8 cellular contexts compared by ENCODE assay signal in genomic region chr12:133038310-133038709, GRCh38. TPM values are rescaled to one million over a fixed set of nuclear protein-coding genes. Genes with fewer than 3 reads are reported as not detected.
DNase-seq lines count a peak whose midpoint lies in the region; ATAC-seq, FAIRE-seq and TF ChIP-seq lines count a peak whose summit lies in the region.

No MANE protein-coding gene starts in this region.

- H3K79me1 ChIP-seq in mesenchymal stem cell (replicated peaks; ENCODE audit: low read length, poor library complexity, severe bottlenecking): peaks cover 14% of the 10 kb centered on the region

- DNase-seq in right atrium auricular region (ENCODE audit: low spot score): no peak
- no peak for DNase-seq in left ventricle myocardium superior
- no peak for DNase-seq in K562 (ENCODE audit: extremely low read depth in 1 of 4, low spot score in 3 of 4)
- DNase-seq in mesenchymal stem cell: no peak
- no peak for DNase-seq in GM10266 (ENCODE audit: extremely low spot score)
- DNase-seq in GM19239 (ENCODE audit: insufficient read length, low spot score): no peak
- no peak for DNase-seq in ecto neural progenitor cell (ENCODE audit: low spot score)
- no peak for DNase-seq in activated CD4-positive, alpha-beta T cell treated with anti-CD3 and anti-CD28 coated beads for 48 hours

- no TSS peak for BruUV-seq in K562 (replicated peaks; lab: Mats Ljungman, UMichigan)

- intact Hi-C loops in left ventricle myocardium superior (cut with micrococcal nuclease) (no loop called here), K562 (cut with micrococcal nuclease) (loop anchor here (5.0 kb wide), 1 partner anchor 51 kb away; the partner anchor contains the start of gene ZNF26)

- H3K36me3 ChIP-seq in right atrium auricular region: peaks cover 26% of the 10 kb centered on the region
- peaks cover 27% of the 10 kb centered on the region for H3K36me3 ChIP-seq in K562 (ENCODE audit: control insufficient read depth, insufficient read depth, low read length)
- peaks cover 22 to 45% of the 10 kb centered on the region in 2 experiments for H3K36me3 ChIP-seq in mesenchymal stem cell (ENCODE audit: control insufficient read depth in 1 of 2, insufficient read depth in 2 of 2, low read depth in 1 of 2, low read length in 2 of 2)

- H4K20me1 ChIP-seq in K562 (replicated peaks; ENCODE audit: control insufficient read depth, insufficient read depth, low read length): no peaks in the 10 kb centered on the region

- no peak overlapping the region for H2BK15ac ChIP-seq in mesenchymal stem cell (ENCODE audit: low read depth, poor library complexity, severe bottlenecking)

- H3K9me3 ChIP-seq in right atrium auricular region: peaks cover 21 to 50% of the 10 kb centered on the region in 2 donors
- H3K9me3 ChIP-seq in K562 (replicated peaks; ENCODE audit: control insufficient read depth, insufficient read depth, low read depth, low read length): peaks cover 35% of the 10 kb centered on the region
- peaks cover 63% of the 10 kb centered on the region for H3K9me3 ChIP-seq in mesenchymal stem cell (ENCODE audit: control insufficient read depth, low read length)

- ATAC-seq in left ventricle myocardium superior (no peak), K562 (no peak)

- H3K27me3 ChIP-seq in right atrium auricular region: no peaks in the 10 kb centered on the region
- H3K27me3 ChIP-seq in K562 (ENCODE audit: control insufficient read depth in 2 of 2, insufficient read depth in 2 of 2, low read length in 2 of 2): no peaks in the 10 kb centered on the region
- H3K27me3 ChIP-seq in mesenchymal stem cell (ENCODE audit: control insufficient read depth in 1 of 2, insufficient read depth in 1 of 2, low read length in 2 of 2): no peaks in the 10 kb centered on the region

- no peak for TF ChIP-seq EP300 in K562 (IDR thresholded peaks at IDR 0.05; ENCODE audit: low read length)

- no peak for TF ChIP-seq RAD21 in K562 (CRISPR knock-in tag; conservative IDR thresholded peaks at IDR 0.05 in 1 of 2, IDR thresholded peaks at IDR 0.05 in 1 of 2)

- FAIRE-seq in K562 (lab: Jason Lieb, UNC) (peak; percentile 26), GM19239 (lab: Jason Lieb, UNC) (no peak)

- H4K91ac ChIP-seq in mesenchymal stem cell (ENCODE audit: low read length): no peak overlapping the region

- peaks cover 24% of the 10 kb centered on the region for H3K79me2 ChIP-seq in K562 (ENCODE audit: control insufficient read depth, insufficient read depth, low read length)

- H3K14ac ChIP-seq in mesenchymal stem cell (ENCODE audit: low read length in 2 of 2): no peak overlapping the region

- TF ChIP-seq CTCF in right atrium auricular region (IDR thresholded peaks at IDR 0.05) (no peak), K562 (IDR thresholded peaks at IDR 0.05 in 2 of 3, conservative IDR thresholded peaks at IDR 0.05 in 1 of 3; ENCODE audit: insufficient read depth in 2 of 3, low read depth in 1 of 3, low read length in 3 of 3) (no peak), GM10266 (IDR thresholded peaks at IDR 0.05; ENCODE audit: control insufficient read depth, insufficient read depth, low read depth, missing control alignments) (no peak)

- no peak overlapping the region for H3K27ac ChIP-seq in right atrium auricular region
- peak overlapping the region; percentile 98; the same call in 1 of the 3 replicates for H3K27ac ChIP-seq in K562 (ENCODE audit: extremely low read depth, low read depth, low read length)
- no peak overlapping the region for H3K27ac ChIP-seq in mesenchymal stem cell (ENCODE audit: low read length, poor library complexity, severe bottlenecking)

- POLR2A ChIA-PET in K562 (lab: Yijun Ruan, JAX): interaction anchor here (1.3 kb wide), 1 partner anchor 9 kb away, joined by 3 read pairs; no protein-coding TSS in a partner anchor

- H3K4me2 ChIP-seq in K562 (ENCODE audit: insufficient read depth, low read length) (peak overlapping the region; percentile 58), mesenchymal stem cell (ENCODE audit: low read length, poor library complexity, severe bottlenecking) (no peak overlapping the region)

- H3K4me1 ChIP-seq in right atrium auricular region: peaks cover 0 to 7% of the 10 kb centered on the region in 2 donors
- peaks cover 3 to 10% of the 10 kb centered on the region in 2 experiments; a peak in 1 of 5 replicates for H3K4me1 ChIP-seq in K562 (replicated peaks in 1 of 2; ENCODE audit: control insufficient read depth in 2 of 2, insufficient read depth in 2 of 2, low read length in 2 of 2)
- H3K4me1 ChIP-seq in mesenchymal stem cell (ENCODE audit: control insufficient read depth, insufficient read depth, low read depth, low read length): no peaks in the 10 kb centered on the region

- CTCF ChIA-PET in K562 (lab: Yijun Ruan, JAX; ENCODE audit: low intra/inter-chr PET ratio): no interaction called here

- H3K4ac ChIP-seq in mesenchymal stem cell (ENCODE audit: low read depth in 1 of 2, low read length in 2 of 2): no peak overlapping the region

- no peaks in the 10 kb centered on the region for H3K9me1 ChIP-seq in K562 (ENCODE audit: control insufficient read depth, insufficient read depth, low read length)

- H3K4me3 ChIP-seq in right atrium auricular region (peak overlapping the region; percentile 59 to 67), K562 (peak overlapping the region; percentile 74), mesenchymal stem cell (ENCODE audit: insufficient read depth in 1 of 2, low read depth in 1 of 2, low read length in 2 of 2) (peak overlapping the region; percentile 49 to 91)

- H4K8ac ChIP-seq in mesenchymal stem cell (ENCODE audit: low read length): no peak overlapping the region

- 0 out of 2 replicates have a peak overlapping the region, but pooled peaks have one; percentile 26 for H2AFZ ChIP-seq in K562 (ENCODE audit: low read depth, low read length)
- no peak overlapping the region for H2AFZ ChIP-seq in mesenchymal stem cell (ENCODE audit: low read depth, low read length)

- no peak for TF ChIP-seq POLR2A in K562 (conservative IDR thresholded peaks at IDR 0.05)

- H2BK120ac ChIP-seq in mesenchymal stem cell (ENCODE audit: low read depth, low read length): no peak overlapping the region

- no peak overlapping the region for H2BK12ac ChIP-seq in mesenchymal stem cell (ENCODE audit: low read length in 2 of 2)

- WGBS in K562 (ENCODE audit: insufficient coverage, low coverage, missing lambda C conversion rate): 38% methylated on average over 3 of the region's 3 CpGs
- WGBS in mesenchymal stem cell: 60% methylated on average over 1 of the region's 3 CpGs

- in situ Hi-C loops in K562 (cut with MboI): no loop called here

- no peak overlapping the region for H3K23ac ChIP-seq in mesenchymal stem cell (ENCODE audit: low read length in 2 of 2)

- H2BK5ac ChIP-seq in mesenchymal stem cell (ENCODE audit: low read depth, low read length, poor library complexity, severe bottlenecking): no peak overlapping the region

- no peak overlapping the region for H2AK5ac ChIP-seq in mesenchymal stem cell (ENCODE audit: low read length, severe bottlenecking)

- no peak overlapping the region for H3K18ac ChIP-seq in mesenchymal stem cell (ENCODE audit: low read depth in 1 of 2, low read length in 2 of 2)

- H3K9ac ChIP-seq in K562 (ENCODE audit: insufficient read depth in 1 of 2, low read depth in 2 of 2, low read length in 2 of 2) (peak overlapping the region in 1 of 2 experiments; percentile 81; a peak in 2 of 4 replicates), mesenchymal stem cell (ENCODE audit: low read length) (peak overlapping the region; percentile 95)

RNA-seq across cellular contexts. Expression of gene ZNF84, which starts 1.0 kb away (rescaled TPM):
- total RNA-seq in right atrium auricular region: 10 to 100 TPM in 1 of 2 donors, 1 to 10 TPM in 1; 8.5 to 10.1 TPM
- total RNA-seq in left ventricle myocardium superior: 20.4 TPM
- 38.3 and 67.7 TPM in 2 replicates for total RNA-seq in K562 (2011; cell fraction: chromatin; rRNA removed; ENCODE audit: low replicate concordance)
- total RNA-seq in K562 (2011; cell fraction: nucleolus; rRNA removed): 19.2 and 22.2 TPM in 2 replicates
- 37.5 and 45.3 TPM in 2 replicates for total RNA-seq in K562 (2011; cell fraction: nucleoplasm; rRNA removed)
- total RNA-seq in K562 (2014; rRNA removed): 7.4 and 9.1 TPM in 2 replicates
- 19.2 and 19.7 TPM in 2 replicates for total RNA-seq in K562 (2014; rRNA removed; fragmentation: Illumina TruSeq; extraction: Trizol)
- 16.2 and 16.7 TPM in 2 replicates for total RNA-seq in K562 (2015; rRNA removed; fragmentation: Illumina TruSeq; extraction: Trizol)
- total RNA-seq in K562 (2021): 10.3 and 11.1 TPM in 2 replicates
- 21.8 and 24.3 TPM in 2 replicates for polyA plus RNA-seq in K562 (2011; rRNA removed)
- polyA plus RNA-seq in K562 (2011; cell fraction: cytosol; rRNA removed): 4.4 and 4.6 TPM in 2 replicates
- polyA plus RNA-seq in K562 (2011; cell fraction: nucleus; rRNA removed): 26.9 and 28.8 TPM in 2 replicates
- 10.9 and 12.7 TPM in 2 replicates for polyA plus RNA-seq in K562 (2012)
- 11.6 and 12.1 TPM in 2 replicates for polyA plus RNA-seq in K562 (2014; fragmentation: Illumina TruSeq; extraction: Trizol)
- 10 to 100 TPM in 1 of 2 experiments, 1 to 10 TPM in 1; 8.8 to 12.1 TPM for polyA plus RNA-seq in K562 (2014; fragmentation: Nextera tagmentation; extraction: Ambion mirVana)
- polyA plus RNA-seq in K562 (2014; rRNA removed): 12.2 and 12.8 TPM in 2 replicates
- polyA minus RNA-seq in K562 (2011; rRNA and poly(A)+ RNA removed): 29.6 and 36.3 TPM in 2 replicates
- polyA minus RNA-seq in K562 (2011; cell fraction: cytosol; rRNA and poly(A)+ RNA removed): 5.9 and 6.3 TPM in 2 replicates
- polyA minus RNA-seq in K562 (2011; cell fraction: nucleus; rRNA and poly(A)+ RNA removed): 14.3 and 29.9 TPM in 2 replicates
- 14.9 TPM for polyA plus RNA-seq in mesenchymal stem cell (2013, experiment 1 of 2)
- 13.9 TPM for polyA plus RNA-seq in mesenchymal stem cell (2013, experiment 2 of 2)

RNA-seq across cellular contexts. Expression of gene ZNF140, which starts 42.4 kb away (rescaled TPM):
- total RNA-seq in right atrium auricular region (1 to 10 TPM; 6.1 TPM), left ventricle myocardium superior (6.5 TPM), K562 (2014; rRNA removed) (10.9 and 12.8 TPM in 2 replicates), K562 (2014; rRNA removed; fragmentation: Illumina TruSeq; extraction: Trizol) (6.8 and 8.4 TPM in 2 replicates), K562 (2015; rRNA removed; fragmentation: Illumina TruSeq; extraction: Trizol) (6.7 and 7.2 TPM in 2 replicates), K562 (2021) (4.0 and 4.9 TPM in 2 replicates)
- 21.0 and 27.2 TPM in 2 replicates for total RNA-seq in K562 (2011; cell fraction: chromatin; rRNA removed; ENCODE audit: low replicate concordance)
- total RNA-seq in K562 (2011; cell fraction: nucleolus; rRNA removed): 13.0 and 14.2 TPM in 2 replicates
- total RNA-seq in K562 (2011; cell fraction: nucleoplasm; rRNA removed): 20.3 and 33.6 TPM in 2 replicates
- polyA plus RNA-seq in K562 (2011; rRNA removed) (6.4 and 7.8 TPM in 2 replicates), K562 (2014; fragmentation: Illumina TruSeq; extraction: Trizol) (5.3 and 6.1 TPM in 2 replicates), K562 (2014; fragmentation: Nextera tagmentation; extraction: Ambion mirVana) (1 to 10 TPM; 1.6 to 3.4 TPM), K562 (2014; rRNA removed) (4.3 and 4.5 TPM in 2 replicates)
- polyA plus RNA-seq in K562 (2011; cell fraction: cytosol; rRNA removed): 3.2 and 3.6 TPM in 2 replicates
- polyA plus RNA-seq in K562 (2011; cell fraction: nucleus; rRNA removed): 6.8 and 8.6 TPM in 2 replicates
- 5.6 and 8.1 TPM in 2 replicates for polyA plus RNA-seq in K562 (2012)
- polyA minus RNA-seq in K562 (2011; rRNA and poly(A)+ RNA removed): 9.4 and 11.5 TPM in 2 replicates
- 3.5 and 4.3 TPM in 2 replicates for polyA minus RNA-seq in K562 (2011; cell fraction: cytosol; rRNA and poly(A)+ RNA removed)
- 12.7 and 16.4 TPM in 2 replicates for polyA minus RNA-seq in K562 (2011; cell fraction: nucleus; rRNA and poly(A)+ RNA removed)
- polyA plus RNA-seq in mesenchymal stem cell (2013, experiment 1 of 2): 8.2 TPM
- 8.0 TPM for polyA plus RNA-seq in mesenchymal stem cell (2013, experiment 2 of 2)

RNA-seq across cellular contexts. Expression of gene ZNF26, which starts 52.1 kb away (rescaled TPM):
- 1 to 10 TPM; 2.2 to 6.6 TPM for total RNA-seq in right atrium auricular region
- total RNA-seq in left ventricle myocardium superior: 4.7 TPM
- 32.8 and 42.5 TPM in 2 replicates for total RNA-seq in K562 (2011; cell fraction: chromatin; rRNA removed; ENCODE audit: low replicate concordance)
- total RNA-seq in K562 (2011; cell fraction: nucleolus; rRNA removed): 33.4 TPM in 2 replicates
- total RNA-seq in K562 (2011; cell fraction: nucleoplasm; rRNA removed): 33.9 and 38.7 TPM in 2 replicates
- 10.8 and 13.4 TPM in 2 replicates for total RNA-seq in K562 (2014; rRNA removed)
- total RNA-seq in K562 (2014; rRNA removed; fragmentation: Illumina TruSeq; extraction: Trizol): 6.4 and 8.1 TPM in 2 replicates
- total RNA-seq in K562 (2015; rRNA removed; fragmentation: Illumina TruSeq; extraction: Trizol): 6.7 and 9.9 TPM in 2 replicates
- total RNA-seq in K562 (2021): 14.1 and 14.3 TPM in 2 replicates
- 6.6 and 8.0 TPM in 2 replicates for polyA plus RNA-seq in K562 (2011; rRNA removed)
- polyA plus RNA-seq in K562 (2011; cell fraction: cytosol; rRNA removed): 5.7 and 13.9 TPM in 2 replicates
- polyA plus RNA-seq in K562 (2011; cell fraction: nucleus; rRNA removed): 10.3 and 16.6 TPM in 2 replicates
- polyA plus RNA-seq in K562 (2012): 6.1 and 9.9 TPM in 2 replicates
- 4.5 and 4.8 TPM in 2 replicates for polyA plus RNA-seq in K562 (2014; fragmentation: Illumina TruSeq; extraction: Trizol)
- polyA plus RNA-seq in K562 (2014; fragmentation: Nextera tagmentation; extraction: Ambion mirVana): 1 to 10 TPM; 1.2 to 1.4 TPM
- polyA plus RNA-seq in K562 (2014; rRNA removed): 12.0 and 14.9 TPM in 2 replicates
- polyA minus RNA-seq in K562 (2011; rRNA and poly(A)+ RNA removed): 7.4 and 7.6 TPM in 2 replicates
- polyA minus RNA-seq in K562 (2011; cell fraction: cytosol; rRNA and poly(A)+ RNA removed): 10.3 and 17.4 TPM in 2 replicates
- polyA minus RNA-seq in K562 (2011; cell fraction: nucleus; rRNA and poly(A)+ RNA removed): 14.8 and 16.3 TPM in 2 replicates
- polyA plus RNA-seq in mesenchymal stem cell (2013, experiment 1 of 2): 3.5 TPM
- polyA plus RNA-seq in mesenchymal stem cell (2013, experiment 2 of 2): 3.1 TPM
